6 cellular contexts compared by ENCODE assay signal in genomic region chr17:17796787-17797061, GRCh38.
"Had no signal": no experiment of that assay in that cellular context is flagged by ENCODE, and none has a peak within 500 bp of the region (broad histone marks: within the 10 kb centered on the region; RNA-seq: fewer than 3 reads in every experiment).

No MANE protein-coding gene starts in this region.

- H2AFZ ChIP-seq: GM23338 had no signal

- DNase-seq: HFFc6, IMR-90 had no signal

- H3K27ac ChIP-seq: KMS-11 had no signal

- H3K9ac ChIP-seq: KMS-11 had no signal

- H3K9me3 ChIP-seq: HAP-1 had no signal

- H3K4me1 ChIP-seq: HAP-1 had no signal

- H3K4me3 ChIP-seq: GM23338, HAP-1, K562 had no signal

- H3K4me2 ChIP-seq: GM23338, KMS-11 had no signal
